Comparison of ENCODE assay signal across 24 cellular contexts in the genomic region with DNA sequence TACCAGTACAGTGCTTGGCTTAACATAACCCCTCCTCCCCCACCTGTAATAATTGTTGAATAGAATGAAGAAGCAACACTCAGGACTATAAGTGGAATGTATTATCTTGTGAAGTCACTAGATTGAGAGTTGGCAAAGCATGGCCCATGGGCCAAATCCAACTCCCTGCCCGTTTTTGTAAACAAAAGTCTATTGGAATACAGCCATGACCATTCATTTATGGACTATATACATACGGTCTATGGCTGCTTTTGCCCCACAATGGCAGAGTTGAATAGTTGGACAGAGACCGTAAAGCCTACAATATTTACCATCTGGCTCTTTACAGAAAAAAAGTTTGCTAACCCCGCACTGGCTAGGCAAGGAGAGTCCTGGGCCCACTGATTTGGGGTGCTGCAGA. TPM values are rescaled to one million over a fixed set of nuclear protein-coding genes. Genes with fewer than 3 reads are reported as not detected.
DNase-seq lines count a peak whose midpoint lies in the region; ATAC-seq and TF ChIP-seq lines count a peak whose summit lies in the region.
"Had no signal": no experiment of that assay in that cellular context is flagged by ENCODE, and none has a peak within 500 bp of the region (broad histone marks: within the 10 kb centered on the region; RNA-seq: fewer than 3 reads in every experiment).

No MANE protein-coding gene starts in this region.

- in situ Hi-C loops in transverse colon (cut with MboI; ENCODE audit: low pct_ligation_motif_present in 1 of 4, low pct_unique_long_range_greater_than_20kb in 1 of 4, low sequenced_read_pairs in 3 of 4), result no loop called here

- H3K4me3 ChIP-seq in colonic mucosa, result no peak overlapping the region
- H3K4me3 ChIP-seq in transverse colon, result no peak overlapping the region
- H3K4me3 ChIP-seq: A549; BLaER1 treated with 17β-estradiol and CSF1 and Interleukin-3, amounts not matched to agents 10 nM and 100 nM; HAP-1 had no signal

- peaks cover 4% of the 10 kb centered on the region for H3K4me1 Mint-ChIP-seq in memory B cell
- H3K4me1 Mint-ChIP-seq: CD14-positive monocyte had no signal

- no peak for TF ChIP-seq EP300 in transverse colon (IDR thresholded peaks at IDR 0.05; ENCODE audit: low read depth)

- H3K27me3 ChIP-seq in colonic mucosa, result no peaks in the 10 kb centered on the region
- no peaks in the 10 kb centered on the region for H3K27me3 ChIP-seq in transverse colon
- H3K27me3 ChIP-seq: BE2C; BLaER1 treated with 17β-estradiol and CSF1 and Interleukin-3, amounts not matched to agents 10 nM and 100 nM had no signal

- no peak overlapping the region for H3K9ac ChIP-seq in colonic mucosa (ENCODE audit: low read depth in 2 of 2, low read length in 2 of 2)
- H3K9ac ChIP-seq: BLaER1 treated with 17β-estradiol and CSF1 and Interleukin-3, amounts not matched to agents 10 nM and 100 nM had no signal

- H3K9me3 ChIP-seq in colonic mucosa, result no peaks in the 10 kb centered on the region
- H3K9me3 ChIP-seq in transverse colon, result no peaks in the 10 kb centered on the region
- H3K9me3 ChIP-seq: A549, BE2C, HAP-1 had no signal

- H3K9me3 Mint-ChIP-seq in memory B cell, result no peaks in the 10 kb centered on the region
- H3K9me3 Mint-ChIP-seq: CD14-positive monocyte; CD4-positive, alpha-beta T cell; CD8-positive, alpha-beta memory T cell; HFFc6 had no signal

- H3K4me1 ChIP-seq in colonic mucosa (peaks cover under 1% of the 10 kb centered on the region), transverse colon (peaks cover 8 to 38% (median 25%) of the 10 kb centered on the region in 4 donors)
- H3K4me1 ChIP-seq: A549; BE2C; BLaER1 treated with 17β-estradiol and CSF1 and Interleukin-3, amounts not matched to agents 10 nM and 100 nM had no signal

- no peak for TF ChIP-seq CTCF in colonic mucosa (IDR thresholded peaks at IDR 0.05)
- no peak for TF ChIP-seq CTCF in transverse colon (IDR thresholded peaks at IDR 0.05)

- H3K27me3 Mint-ChIP-seq in memory B cell, result no peaks in the 10 kb centered on the region
- H3K27me3 Mint-ChIP-seq: CD4-positive, alpha-beta T cell; CD8-positive, alpha-beta memory T cell had no signal

- ATAC-seq in memory B cell (ENCODE audit: low read depth), result no peak
- ATAC-seq in GM21825 (IDR thresholded peaks at IDR 0.05; ENCODE audit: unreplicated experiment), result no peak
- ATAC-seq: A549 had no signal

- intact Hi-C loops in colonic mucosa (cut with DNase I), result no loop called here
- intact Hi-C loops in transverse colon (cut with DNase I; ENCODE audit: low total_unique reads), result no loop called here

- WGBS in transverse colon (ENCODE audit: low coverage in 1 of 2), 2 donors, result 43% methylated on average over 4 of the region's 4 CpGs; no CpG with 5 or more reads in 1 of the 2 donors

- peaks cover 31% of the 10 kb centered on the region for H3K36me3 Mint-ChIP-seq in memory B cell

- no peak overlapping the region for H3K4me3 Mint-ChIP-seq in memory B cell
- H3K4me3 Mint-ChIP-seq: CD14-positive monocyte; CD4-positive, alpha-beta T cell; CD8-positive, alpha-beta memory T cell; HFFc6 had no signal

- H3K27ac ChIP-seq in colonic mucosa, result no peak overlapping the region
- peak overlapping the region; percentile 31 to 82 (median 69) for H3K27ac ChIP-seq in transverse colon
- H3K27ac ChIP-seq: A549; BLaER1 treated with 17β-estradiol and CSF1 and Interleukin-3, amounts not matched to agents 10 nM and 100 nM had no signal

- TF ChIP-seq POLR2A in transverse colon (IDR thresholded peaks at IDR 0.05), result no peak

- peak overlapping the region; percentile 8 for H3K27ac Mint-ChIP-seq in memory B cell
- H3K27ac Mint-ChIP-seq: CD4-positive, alpha-beta T cell; CD8-positive, alpha-beta memory T cell; HFFc6 had no signal

- H3K36me3 ChIP-seq in colonic mucosa (no peaks in the 10 kb centered on the region), transverse colon (no peaks in the 10 kb centered on the region)
- H3K36me3 ChIP-seq: BE2C had no signal

- DNase-seq in NCI-H1105 treated with DMSO at 0.1 percent for 48 hours (lab: John Stamatoyannopoulos, UW) (peak; percentile 24), NCI-H1105 (lab: John Stamatoyannopoulos, UW) (no peak), colonic mucosa (peak; percentile 55), memory B cell (ENCODE audit: low spot score in 2 of 2) (no peak), transverse colon (peak; percentile 43)
- DNase-seq in effector CD8-positive, alpha-beta T cell (lab: John Stamatoyannopoulos, UW), result no peak
- DNase-seq: 8988T; ACHN; AML-193; BE2C; CD4-positive, alpha-beta T cell; CD8-positive, alpha-beta memory T cell; DMS 273 treated with DMSO at 0.1 percent for 48 hours; DMS79 treated with DMSO at 0.1 percent for 48 hours; GF-D8; GOT3; HFFc6 had no signal

RNA-seq across cellular contexts. Expression of gene CYCS, which starts 48.1 kb away (rescaled TPM):
- total RNA-seq in colonic mucosa, result 100 to 1,000 TPM; 344 to 371 TPM
- total RNA-seq in transverse colon, result 100 to 1,000 TPM in 2 of 4 donors, 10 to 100 TPM in 2; 29.9 to 129 (median 66.8) TPM

RNA-seq across cellular contexts. Expression of gene NPVF, which starts 55.1 kb away (rescaled TPM):
- not detected for total RNA-seq in colonic mucosa
- not detected for total RNA-seq in transverse colon
- total RNA-seq: CD4-positive, alpha-beta T cell; CD8-positive, alpha-beta memory T cell; Daoy; G401; HFFc6 had no signal

Comparison
In these comparisons a context has a peak if more than half of its experiments do, and no peak if none do; other contexts are left out.
1. DNase-seq: peak in NCI-H1105 treated with DMSO at 0.1 percent for 48 hours (single experiment), colonic mucosa (single experiment) and transverse colon (single experiment); none in NCI-H1105 (single experiment), memory B cell (0 of 2) and effector CD8-positive, alpha-beta T cell (single experiment).